ENCODE assay signal across 9 cellular contexts in genomic region chr12:131912526-131913274, GRCh38. TPM values are rescaled to one million over a fixed set of nuclear protein-coding genes. Genes with fewer than 3 reads are reported as not detected.
DNase-seq lines count a peak whose midpoint lies in the region; TF ChIP-seq lines count a peak whose summit lies in the region.
"Had no signal": no experiment of that assay in that cellular context is flagged by ENCODE, and none has a peak within 500 bp of the region (broad histone marks: within the 10 kb centered on the region; RNA-seq: fewer than 3 reads in every experiment).

No MANE protein-coding gene starts in this region.

- peaks cover 0 to 17% (median 7%) of the 10 kb centered on the region in 4 donors for H3K4me1 ChIP-seq in tibial nerve
- peaks cover 8% of the 10 kb centered on the region for H3K4me1 ChIP-seq in suprapubic skin

- H3K27me3 ChIP-seq in tibial nerve (no peaks in the 10 kb centered on the region), suprapubic skin (no peaks in the 10 kb centered on the region)

- TF ChIP-seq EP300 in tibial nerve (IDR thresholded peaks at IDR 0.05) (peak in 1 of 2 donors; percentile 73), suprapubic skin (IDR thresholded peaks at IDR 0.05) (no peak)

- H3K9me3 ChIP-seq in tibial nerve (no peaks in the 10 kb centered on the region), suprapubic skin (no peaks in the 10 kb centered on the region)

- no peak overlapping the region for H3K4me3 ChIP-seq in tibial nerve
- H3K4me3 ChIP-seq in suprapubic skin = no peak overlapping the region

- WGBS in tibial nerve, 2 donors = 25 to 56% methylated on average over 7 to 19 of the region's 20 CpGs
- 49% methylated on average over 10 of the region's 20 CpGs for WGBS in suprapubic skin

- TF ChIP-seq CTCF in tibial nerve (IDR thresholded peaks at IDR 0.05) (no peak), suprapubic skin (IDR thresholded peaks at IDR 0.05) (no peak)

- TF ChIP-seq POLR2A in tibial nerve (IDR thresholded peaks at IDR 0.05) = no peak
- TF ChIP-seq POLR2A in suprapubic skin (IDR thresholded peaks at IDR 0.05) = no peak

- H3K27ac ChIP-seq in tibial nerve = peak overlapping the region in 2 of 4 donors; percentile 71 to 87
- no peak overlapping the region for H3K27ac ChIP-seq in suprapubic skin

- H3K36me3 ChIP-seq in tibial nerve (peaks cover 3 to 95% (median 43%) of the 10 kb centered on the region in 3 donors), suprapubic skin (peaks cover 97% of the 10 kb centered on the region)

- peak in 75 of 76 experiments; percentile 12 to 98 (median 90) for DNase-seq in HUDEP-2 (lab: John Stamatoyannopoulos, UW; ENCODE audit: unreplicated experiment in 76 of 76)
- peak; percentile 96 for DNase-seq in astrocyte of the hippocampus (ENCODE audit: low read depth, low spot score)
- DNase-seq in iPS-NIHi11 (ENCODE audit: low spot score) = peak; percentile 79
- DNase-seq in tibial nerve (ENCODE audit: low spot score in 2 of 2) = peak; percentile 50 to 61
- no peak for DNase-seq in suprapubic skin (ENCODE audit: low spot score in 2 of 2)
- DNase-seq in GM19238 (ENCODE audit: insufficient read length, low spot score) = no peak
- DNase-seq in activated CD8-positive, alpha-beta memory T cell treated with anti-CD3 and anti-CD28 coated beads, Interleukin-2, amount 50 U/mL, for 48 hours = no peak
- DNase-seq: activated CD4-positive, alpha-beta T cell treated with anti-CD3 and anti-CD28 coated beads, Interleukin-2, amount 50 U/mL, for 48 hours; naive thymus-derived CD8-positive, alpha-beta T cell had no signal

RNA-seq across cellular contexts. Expression of gene PUS1, which starts 16.4 kb away (rescaled TPM):
- total RNA-seq in tibial nerve (10 to 100 TPM in 3 of 4 donors, 1 to 10 TPM in 1; 8.3 to 44.1 (median 15.6) TPM), suprapubic skin (10 to 100 TPM; 16.3 to 24.4 (median 21.8) TPM)

RNA-seq across cellular contexts. Expression of gene ULK1, which starts 18.3 kb away (rescaled TPM):
- total RNA-seq in tibial nerve (10 to 100 TPM; 19.9 to 52.2 (median 38.0) TPM), suprapubic skin (100 to 1,000 TPM in 1 of 4 donors, 10 to 100 TPM in 3; 37.0 to 102 (median 65.7) TPM)

RNA-seq across cellular contexts. Expression of gene EP400, which starts 37.0 kb away (rescaled TPM):
- total RNA-seq in tibial nerve (10 to 100 TPM; 27.8 to 41.4 (median 32.2) TPM), suprapubic skin (10 to 100 TPM; 32.0 to 81.3 (median 40.1) TPM)

Comparison
In these comparisons a context has a peak if more than half of its experiments do, and no peak if none do; other contexts are left out.
1. DNase-seq: peak in HUDEP-2 (75 of 76), astrocyte of the hippocampus (single experiment), iPS-NIHi11 (single experiment) and tibial nerve (2 of 2); none in suprapubic skin (0 of 2), GM19238 (single experiment) and activated CD8-positive, alpha-beta memory T cell treated with anti-CD3 and anti-CD28 coated beads, Interleukin-2, amount 50 U/mL, for 48 hours (single experiment).